22 cellular contexts compared by ENCODE assay signal in genomic region chr11:12897390-12897789, GRCh38.
DNase-seq lines count a peak whose midpoint lies in the region; ATAC-seq, FAIRE-seq and TF ChIP-seq lines count a peak whose summit lies in the region.
"Had no signal": no experiment of that assay in that cellular context is flagged by ENCODE, and none has a peak within 500 bp of the region (broad histone marks: within the 10 kb centered on the region; RNA-seq: fewer than 3 reads in every experiment).

No MANE protein-coding gene starts in this region.

- ATAC-seq in Right ventricle myocardium inferior, result peak; percentile 82
- ATAC-seq in heart right ventricle, result peak; percentile 71 to 93 (median 84)
- ATAC-seq in pancreas, result peak; percentile 35 to 55 (median 44)
- ATAC-seq in aorta (ENCODE audit: low FRiP score), result peak; percentile 58
- ATAC-seq in HG03280 (IDR thresholded peaks at IDR 0.05; ENCODE audit: unreplicated experiment), result no peak
- ATAC-seq: activated T-cell treated with anti-CD3 and anti-CD28 coated beads, Interleukin-2, amount 50 U/mL, for 72 hours; HepG2; naive thymus-derived CD4-positive, alpha-beta T cell; PC-3 had no signal

- H3K27ac ChIP-seq in heart right ventricle, result peak overlapping the region; percentile 60 to 90 (median 84)
- peak overlapping the region in 2 of 4 donors; percentile 16 to 62 for H3K27ac ChIP-seq in pancreas
- peak overlapping the region; percentile 9 to 46 for H3K27ac ChIP-seq in aorta (ENCODE audit: low read depth in 1 of 2, low read length in 2 of 2)
- H3K27ac ChIP-seq: parathyroid adenoma, SJSA1, spleen, vagina had no signal

- intact Hi-C loops in Right ventricle myocardium inferior (cut with DNase I) (loop anchor here (2.0 to 10.0 kb wide), 3 partner anchors 153 to 521 kb away; partner anchors contain the start of gene PARVA), cardiac septum (cut with DNase I) (no loop called here), heart right ventricle (cut with DNase I) (loop anchor here in 4 of 10 donors (10.0 kb wide), 3 partner anchors 383 to 493 kb away; no protein-coding TSS in a partner anchor), pancreas (cut with DNase I) (loop anchor here in 2 of 3 donors (10.0 kb wide), 2 partner anchors 493 to 573 kb away; no protein-coding TSS in a partner anchor), aorta (cut with DNase I) (loop anchor here (2.0 to 10.0 kb wide), 3 partner anchors 223 to 565 kb away; partner anchors contain the start of gene TEAD1 (in 1 of the 2))

- peaks cover 0 to 47% (median 0%) of the 10 kb centered on the region in 9 donors for H3K36me3 ChIP-seq in heart right ventricle
- no peaks in the 10 kb centered on the region for H3K36me3 ChIP-seq in pancreas
- H3K36me3 ChIP-seq in aorta (ENCODE audit: control insufficient read depth in 1 of 2, insufficient read depth in 2 of 2, low read length in 1 of 2), result peaks cover 0 to 4% of the 10 kb centered on the region in 2 donors
- H3K36me3 ChIP-seq: vagina had no signal

- H3K27me3 ChIP-seq in heart right ventricle, result no peaks in the 10 kb centered on the region
- no peaks in the 10 kb centered on the region for H3K27me3 ChIP-seq in pancreas
- H3K27me3 ChIP-seq in aorta (ENCODE audit: control insufficient read depth in 1 of 2, insufficient read depth in 2 of 2, low read length in 1 of 2), result no peaks in the 10 kb centered on the region
- H3K27me3 ChIP-seq: SJSA1, spleen, vagina had no signal

- DNase-seq in Right ventricle myocardium inferior (ENCODE audit: missing footprints) (no peak), cardiac septum (ENCODE audit: low spot score) (no peak), heart right ventricle (peak in 1 of 2 donors; percentile 75), pancreas (no peak), aorta (peak; percentile 57 to 78), inferior parietal cortex (ENCODE audit: extremely low spot score) (no peak), HTR-8/SVneo (ENCODE audit: insufficient read length, low spot score) (no peak)
- DNase-seq: activated CD8-positive, alpha-beta memory T cell treated with anti-CD3 and anti-CD28 coated beads for 24 hours; activated T-cell treated with anti-CD3 and anti-CD28 coated beads, Interleukin-2, amount 50 U/mL, for 72 hours; erythroblast; glutamatergic neuron; naive thymus-derived CD4-positive, alpha-beta T cell; NCI-H1417 treated with DMSO at 0.1 percent for 48 hours; PC-3; spleen; stimulated activated CD4-positive, alpha-beta T cell treated with anti-CD3 and anti-CD28 coated beads, Interleukin-4, amount 100 ng/mL, for 4 hours had no signal

- H3K9me3 ChIP-seq in heart right ventricle, result no peaks in the 10 kb centered on the region
- no peaks in the 10 kb centered on the region for H3K9me3 ChIP-seq in pancreas
- no peaks in the 10 kb centered on the region for H3K9me3 ChIP-seq in aorta (ENCODE audit: control insufficient read depth, low read length)
- H3K9me3 ChIP-seq: SJSA1, spleen, vagina had no signal

- H3K4me1 ChIP-seq in heart right ventricle (peaks cover 6 to 49% (median 35%) of the 10 kb centered on the region in 9 donors), pancreas (peaks cover 0 to 13% (median 3%) of the 10 kb centered on the region in 3 donors), aorta (ENCODE audit: control insufficient read depth in 1 of 2, insufficient read depth in 2 of 2, low read length in 2 of 2) (peaks cover 3 to 7% of the 10 kb centered on the region in 2 donors)
- H3K4me1 ChIP-seq: parathyroid adenoma had no signal

- H3K4me3 ChIP-seq in heart right ventricle, result no peak overlapping the region
- no peak overlapping the region for H3K4me3 ChIP-seq in pancreas
- no peak overlapping the region for H3K4me3 ChIP-seq in aorta (ENCODE audit: low read length in 2 of 2)
- H3K4me3 ChIP-seq: SJSA1, spleen, vagina had no signal

- FAIRE-seq in pancreas (lab: Jason Lieb, UNC), result no peak
- FAIRE-seq in HTR-8/SVneo (lab: Jason Lieb, UNC), result no peak
- FAIRE-seq: H54, HepG2 had no signal

- TF ChIP-seq CTCF in heart right ventricle (IDR thresholded peaks at IDR 0.05), result no peak
- TF ChIP-seq CTCF in pancreas (IDR thresholded peaks at IDR 0.05), result no peak

Comparison
In these comparisons a context has a peak if more than half of its experiments do, and no peak if none do; other contexts are left out.
1. DNase-seq: peak in aorta (2 of 2); none in Right ventricle myocardium inferior (single experiment), cardiac septum (single experiment), pancreas (0 of 6), inferior parietal cortex (single experiment) and HTR-8/SVneo (single experiment).